8 cellular contexts compared by ENCODE assay signal in genomic region chr4:107989537-107990386, GRCh38. TPM values are rescaled to one million over a fixed set of nuclear protein-coding genes. Genes with fewer than 3 reads are reported as not detected.
DNase-seq lines count a peak whose midpoint lies in the region; ATAC-seq and TF ChIP-seq lines count a peak whose summit lies in the region.

HADH (plus strand) TSS chr4:107989889; CDS start chr4:107989933, 44 bp downstream.

- H3K4me3 ChIP-seq in IMR-90 (ENCODE audit: insufficient read depth, low read depth, low read length) (peak within 1 kb of the TSS; percentile 84), epithelial cell of esophagus (ENCODE audit: low read length) (peak within 1 kb of the TSS; percentile 68), mucosa of descending colon (peak within 1 kb of the TSS; percentile 57)

- dilution Hi-C loops in IMR-90 (cut with HindIII; ENCODE audit: low sequenced_read_pairs, unreplicated experiment): no loop called here

- H3K4ac ChIP-seq in IMR-90 (ENCODE audit: low read depth, low read length): peak within 1 kb of the TSS; percentile 94

- H3K9me3 ChIP-seq in IMR-90 (ENCODE audit: control insufficient read depth, insufficient read depth, low read length) (no peaks in the 10 kb centered on the region), mucosa of descending colon (no peaks in the 10 kb centered on the region)

- ATAC-seq in GM21528 (IDR thresholded peaks at IDR 0.05; ENCODE audit: low FRiP score, unreplicated experiment) (peak; percentile 98), IMR-90 (ENCODE audit: low read depth) (peak; percentile 100), mucosa of descending colon (peak; percentile 98)

- TF ChIP-seq CTCF in IMR-90 (conservative IDR thresholded peaks at IDR 0.05; ENCODE audit: low read depth, low read length) (no peak), epithelial cell of esophagus (IDR thresholded peaks at IDR 0.05; ENCODE audit: insufficient read depth, low read depth, low read length, missing control alignments) (no peak), mucosa of descending colon (IDR thresholded peaks at IDR 0.05) (no peak)

- peak within 1 kb of the TSS; percentile 64; the same call in 1 of the 2 replicates for H2BK120ac ChIP-seq in IMR-90 (ENCODE audit: low read depth, low read length)

- WGBS in IMR-90 (ENCODE audit: extremely low coverage in 2 of 2, insufficient read length in 1 of 2), 2 experiments: 0% methylated on average over 33 of the region's 78 CpGs; no CpG with 5 or more reads in 1 of the 2 experiments

- no peak within 1 kb of the TSS for H2AK5ac ChIP-seq in IMR-90 (ENCODE audit: low read depth, low read length)

- peak within 1 kb of the TSS; percentile 99 for H2AFZ ChIP-seq in IMR-90 (replicated peaks; ENCODE audit: low read length, poor library complexity)

- intact Hi-C loops in IMR-90 (cut with micrococcal nuclease): loop anchor here (5.0 to 10.0 kb wide), 2 partner anchors 57 to 235 kb away; partner anchors contain the start of gene CYP2U1
- intact Hi-C loops in mucosa of descending colon (cut with DNase I, micrococcal nuclease): no loop called here

- H3K9ac ChIP-seq in IMR-90 (ENCODE audit: low read depth, low read length): peak within 1 kb of the TSS; percentile 93

- peak within 1 kb of the TSS; percentile 66 for H2BK5ac ChIP-seq in IMR-90 (ENCODE audit: low read depth, low read length, poor library complexity, severe bottlenecking)

- H3K27me3 ChIP-seq in IMR-90 (ENCODE audit: control insufficient read depth, insufficient read depth, low read length): no peaks in the 10 kb centered on the region; the same call in 1 of the 2 replicates

- DNase-seq in DMS 273 treated with DMSO at 0.1 percent for 48 hours (lab: John Stamatoyannopoulos, UW): peak; percentile 68
- peak; percentile 88 for DNase-seq in IMR-90
- DNase-seq in OCI-M2 (lab: John Stamatoyannopoulos, UW; ENCODE audit: unreplicated experiment): peak; percentile 37
- peak; percentile 91 for DNase-seq in activated T-cell treated with anti-CD3 and anti-CD28 coated beads for 4 hours
- DNase-seq in epithelial cell of esophagus (ENCODE audit: low read depth): peak; percentile 94
- DNase-seq in mucosa of descending colon: peak; percentile 96
- peak; percentile 82 to 87 for DNase-seq in stimulated activated CD8-positive, alpha-beta memory T cell treated with anti-CD3 and anti-CD28 coated beads, Interleukin-4, amount 100 ng/mL, for 1 hour (ENCODE audit: low read depth in 2 of 2, low spot score in 1 of 2)

- no peaks in the 10 kb centered on the region for H3K9me1 ChIP-seq in IMR-90 (ENCODE audit: insufficient read depth, low read length)

- H4K20me1 ChIP-seq in IMR-90 (ENCODE audit: insufficient read depth, low read length): no peaks in the 10 kb centered on the region

- no TSS peak for BruUV-seq in IMR-90 (replicated peaks; lab: Mats Ljungman, UMichigan)

- in situ Hi-C loops in IMR-90 (cut with MboI; ENCODE audit: low sequenced_read_pairs): no loop called here

- H3K36me3 ChIP-seq in IMR-90 (ENCODE audit: control insufficient read depth, insufficient read depth, low read length) (no peaks in the 10 kb centered on the region), mucosa of descending colon (ENCODE audit: low read depth) (no peaks in the 10 kb centered on the region)

- H3K56ac ChIP-seq in IMR-90 (ENCODE audit: extremely low read depth, insufficient read depth, low read length): peak within 1 kb of the TSS; percentile 37; the same call in 1 of the 2 replicates

- peak within 1 kb of the TSS; percentile 89 for H3K23ac ChIP-seq in IMR-90 (ENCODE audit: low read depth, low read length)

- peak within 1 kb of the TSS; percentile 84 for H3K27ac ChIP-seq in IMR-90 (ENCODE audit: insufficient read depth, low read length)

- CTCF ChIA-PET in IMR-90 (lab: Yijun Ruan, JAX): interaction anchor here (0.5 to 0.7 kb wide), 2 partner anchors 568 to 1193 kb away, joined by 3 to 4 read pairs; no protein-coding TSS in a partner anchor

- peak within 1 kb of the TSS; percentile 99 for H3K4me2 ChIP-seq in IMR-90 (ENCODE audit: low read depth, low read length)

- H3K14ac ChIP-seq in IMR-90 (replicated peaks; ENCODE audit: low read depth, low read length): peak within 1 kb of the TSS; percentile 86

- H4K8ac ChIP-seq in IMR-90 (ENCODE audit: low read depth in 2 of 2, low read length in 2 of 2): peak within 1 kb of the TSS; percentile 79 to 81; a peak in 2 of 4 replicates

- TF ChIP-seq POLR2A in IMR-90 (IDR thresholded peaks at IDR 0.05; ENCODE audit: low read depth, low read length): peak; percentile 32; the same call in 1 of the 2 replicates

- H3K18ac ChIP-seq in IMR-90 (ENCODE audit: low read depth, low read length): peak within 1 kb of the TSS; percentile 55; the same call in 1 of the 2 replicates

- TF ChIP-seq RAD21 in IMR-90 (IDR thresholded peaks at IDR 0.05; ENCODE audit: low read length): no peak

- peaks cover 5 to 11% of the 10 kb centered on the region in 2 experiments; a peak in 2 of 4 replicates for H3K79me1 ChIP-seq in IMR-90 (ENCODE audit: low read depth in 1 of 2, low read length in 2 of 2)

- H3K4me1 ChIP-seq in IMR-90 (ENCODE audit: control insufficient read depth, insufficient read depth, low read length): no peaks in the 10 kb centered on the region
- peaks cover 39% of the 10 kb centered on the region for H3K4me1 ChIP-seq in mucosa of descending colon (ENCODE audit: low read depth)

- H4K91ac ChIP-seq in IMR-90 (ENCODE audit: insufficient read depth, low read depth, low read length): peak within 1 kb of the TSS; percentile 78; the same call in 1 of the 2 replicates

- no peak within 1 kb of the TSS for H2BK15ac ChIP-seq in IMR-90 (ENCODE audit: low read depth, low read length)

- POLR2A ChIA-PET in IMR-90 (lab: Charles Lee; ENCODE audit: unreplicated experiment): no interaction called here

- H2BK20ac ChIP-seq in IMR-90 (ENCODE audit: low read depth, low read length): no peak within 1 kb of the TSS

- peak within 1 kb of the TSS; percentile 35 for H4K5ac ChIP-seq in IMR-90 (ENCODE audit: low read depth, low read length)

- H2AK9ac ChIP-seq in IMR-90 (replicated peaks; ENCODE audit: low read depth, low read length, poor library complexity): peak within 1 kb of the TSS; percentile 80

TF ChIP-seq in IMR-90, 13 proteins besides CTCF, POLR2A, EP300 and RAD21:
- TF ChIP-seq, protein P1, sequence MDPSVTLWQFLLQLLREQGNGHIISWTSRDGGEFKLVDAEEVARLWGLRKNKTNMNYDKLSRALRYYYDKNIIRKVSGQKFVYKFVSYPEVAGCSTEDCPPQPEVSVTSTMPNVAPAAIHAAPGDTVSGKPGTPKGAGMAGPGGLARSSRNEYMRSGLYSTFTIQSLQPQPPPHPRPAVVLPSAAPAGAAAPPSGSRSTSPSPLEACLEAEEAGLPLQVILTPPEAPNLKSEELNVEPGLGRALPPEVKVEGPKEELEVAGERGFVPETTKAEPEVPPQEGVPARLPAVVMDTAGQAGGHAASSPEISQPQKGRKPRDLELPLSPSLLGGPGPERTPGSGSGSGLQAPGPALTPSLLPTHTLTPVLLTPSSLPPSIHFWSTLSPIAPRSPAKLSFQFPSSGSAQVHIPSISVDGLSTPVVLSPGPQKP (IDR thresholded peaks at IDR 0.05; ENCODE audit: borderline replicate concordance, low read depth, low read length): no peak
- TF ChIP-seq MXI1 (IDR thresholded peaks at IDR 0.05; ENCODE audit: borderline replicate concordance, low read depth, low read length): peak; percentile 89
- TF ChIP-seq CEBPB (IDR thresholded peaks at IDR 0.05; ENCODE audit: low read depth, low read length): no peak
- peak; percentile 13; the same call in 1 of the 2 replicates for TF ChIP-seq BHLHE40 (IDR thresholded peaks at IDR 0.05; ENCODE audit: low read depth, low read length)
- TF ChIP-seq, protein P2, sequence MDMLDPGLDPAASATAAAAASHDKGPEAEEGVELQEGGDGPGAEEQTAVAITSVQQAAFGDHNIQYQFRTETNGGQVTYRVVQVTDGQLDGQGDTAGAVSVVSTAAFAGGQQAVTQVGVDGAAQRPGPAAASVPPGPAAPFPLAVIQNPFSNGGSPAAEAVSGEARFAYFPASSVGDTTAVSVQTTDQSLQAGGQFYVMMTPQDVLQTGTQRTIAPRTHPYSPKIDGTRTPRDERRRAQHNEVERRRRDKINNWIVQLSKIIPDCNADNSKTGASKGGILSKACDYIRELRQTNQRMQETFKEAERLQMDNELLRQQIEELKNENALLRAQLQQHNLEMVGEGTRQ (IDR thresholded peaks at IDR 0.05; ENCODE audit: low read depth, low read length): peak; percentile 60

RNA-seq across cellular contexts. Expression of gene HADH, which starts in this region (rescaled TPM):
- total RNA-seq in IMR-90 (2012; rRNA removed) (6.7 and 6.8 TPM in 2 replicates), mucosa of descending colon (100 to 1,000 TPM in 2 of 3 donors, 10 to 100 TPM in 1; 76.7 to 151 (median 103) TPM)
- 21.1 and 22.6 TPM in 2 replicates for polyA plus RNA-seq in IMR-90 (2012; rRNA removed)
- polyA plus RNA-seq in IMR-90 (2012; cell fraction: cytosol; rRNA removed): 16.1 and 24.5 TPM in 2 replicates
- 13.3 and 33.5 TPM in 2 replicates for polyA plus RNA-seq in IMR-90 (2012; cell fraction: nucleus; rRNA removed; ENCODE audit: low replicate concordance)

Comparison
In these comparisons a context has a peak if more than half of its experiments do, and no peak if none do; other contexts are left out.
1. Peak in every context shown above with its lines: DNase-seq, ATAC-seq, H3K4me3 ChIP-seq and H3K27ac ChIP-seq.
2. DNase-seq: peak in every context shown above with its lines; median percentile 96 in mucosa of descending colon; 94 in epithelial cell of esophagus; 91 in activated T-cell treated with anti-CD3 and anti-CD28 coated beads for 4 hours; 88 in IMR-90; 84 in stimulated activated CD8-positive, alpha-beta memory T cell treated with anti-CD3 and anti-CD28 coated beads, Interleukin-4, amount 100 ng/mL, for 1 hour; 68 in DMS 273 treated with DMSO at 0.1 percent for 48 hours; 37 in OCI-M2.